ENCODE assay signal across 13 cellular contexts in genomic region chr1:111490220-111490619, GRCh38. TPM values are rescaled to one million over a fixed set of nuclear protein-coding genes. Genes with fewer than 3 reads are reported as not detected.
DNase-seq lines count a peak whose midpoint lies in the region; ATAC-seq and TF ChIP-seq lines count a peak whose summit lies in the region.
"Had no signal": no experiment of that assay in that cellular context is flagged by ENCODE, and none has a peak within 500 bp of the region (broad histone marks: within the 10 kb centered on the region; RNA-seq: fewer than 3 reads in every experiment).

No MANE protein-coding gene starts in this region.

- H3K4me3 ChIP-seq in BLaER1 treated with 17β-estradiol and CSF1 and Interleukin-3, amounts not matched to agents 10 nM and 100 nM, result no peak overlapping the region
- H3K4me3 ChIP-seq in ascending aorta (no peak overlapping the region), stomach (no peak overlapping the region), tibial artery (no peak overlapping the region)

- intact Hi-C loops in ascending aorta (cut with DNase I) (no loop called here), stomach (cut with DNase I; ENCODE audit: low total_unique reads) (no loop called here), tibial artery (cut with DNase I; ENCODE audit: low total_unique reads) (no loop called here)

- no peak for ATAC-seq in GM18868 (IDR thresholded peaks at IDR 0.05; ENCODE audit: unreplicated experiment)

- peaks cover 0 to 13% (median 0%) of the 10 kb centered on the region in 11 experiments; a peak in 2 of 22 replicates for H3K9me3 ChIP-seq in BLaER1 treated with 17β-estradiol and CSF1 and Interleukin-3, amounts not matched to agents 10 nM and 100 nM (replicated peaks in 1 of 11)
- H3K9me3 ChIP-seq in ascending aorta (no peaks in the 10 kb centered on the region), stomach (no peaks in the 10 kb centered on the region), tibial artery (no peaks in the 10 kb centered on the region)

- H4K20me1 ChIP-seq in BLaER1 treated with 17β-estradiol and CSF1 and Interleukin-3, amounts not matched to agents 10 nM and 100 nM, result no peaks in the 10 kb centered on the region

- TF ChIP-seq EP300 in stomach (IDR thresholded peaks at IDR 0.05), result no peak

- TF ChIP-seq CTCF in ascending aorta (IDR thresholded peaks at IDR 0.05) (no peak), stomach (IDR thresholded peaks at IDR 0.05) (no peak), tibial artery (IDR thresholded peaks at IDR 0.05) (no peak)

- H3K9ac ChIP-seq in BLaER1 treated with 17β-estradiol and CSF1 and Interleukin-3, amounts not matched to agents 10 nM and 100 nM, result peak overlapping the region in 2 of 11 experiments; percentile 15 to 34; a peak in 3 of 22 replicates

- H3K27me3 ChIP-seq in BLaER1 treated with 17β-estradiol and CSF1 and Interleukin-3, amounts not matched to agents 10 nM and 100 nM, result no peaks in the 10 kb centered on the region
- H3K27me3 ChIP-seq in ascending aorta (no peaks in the 10 kb centered on the region), layer of hippocampus (ENCODE audit: control insufficient read depth, insufficient read depth, low read length) (no peaks in the 10 kb centered on the region), stomach (no peaks in the 10 kb centered on the region), tibial artery (no peaks in the 10 kb centered on the region)

- whole genome bisulfite sequencing in stomach, 5 donors, result 83 to 94% (median 89%) methylated on average over 4 of the region's 4 CpGs

- TF ChIP-seq POLR2A in stomach (IDR thresholded peaks at IDR 0.05), result no peak

- peak overlapping the region in 5 of 11 experiments; percentile 56 to 76 (median 68); a peak in 9 of 22 replicates for H3K27ac ChIP-seq in BLaER1 treated with 17β-estradiol and CSF1 and Interleukin-3, amounts not matched to agents 10 nM and 100 nM
- H3K27ac ChIP-seq in ascending aorta, result peak overlapping the region; percentile 1 to 27
- peak overlapping the region; percentile 19 for H3K27ac ChIP-seq in layer of hippocampus (ENCODE audit: low read depth, low read length)
- H3K27ac ChIP-seq in stomach, result peak overlapping the region in 4 of 5 donors; percentile 39 to 67 (median 56)
- H3K27ac ChIP-seq in tibial artery, result no peak overlapping the region

- peaks cover 0 to 82% (median 26%) of the 10 kb centered on the region in 10 experiments; a peak in 12 of 20 replicates for H3K4me1 ChIP-seq in BLaER1 treated with 17β-estradiol and CSF1 and Interleukin-3, amounts not matched to agents 10 nM and 100 nM
- H3K4me1 ChIP-seq in ascending aorta (no peaks in the 10 kb centered on the region), stomach (no peaks in the 10 kb centered on the region), tibial artery (no peaks in the 10 kb centered on the region)

- DNase-seq in ascending aorta (ENCODE audit: low spot score in 2 of 2) (no peak), stomach (no peak), tibial artery (no peak), glomerular visceral epithelial cell (ENCODE audit: extremely low spot score) (no peak)
- DNase-seq: CD4-positive, alpha-beta memory T cell; DMS79; H9; NCI-H146; NCI-H226 had no signal

- H3K36me3 ChIP-seq in BLaER1 treated with 17β-estradiol and CSF1 and Interleukin-3, amounts not matched to agents 10 nM and 100 nM, result no peaks in the 10 kb centered on the region
- H3K36me3 ChIP-seq in ascending aorta (no peaks in the 10 kb centered on the region), stomach (no peaks in the 10 kb centered on the region), tibial artery (no peaks in the 10 kb centered on the region)

- peak overlapping the region in 6 of 11 experiments; percentile 2 to 89 (median 78); a peak in 10 of 22 replicates for H3K4me2 ChIP-seq in BLaER1 treated with 17β-estradiol and CSF1 and Interleukin-3, amounts not matched to agents 10 nM and 100 nM

RNA-seq across cellular contexts. Expression of gene ADORA3, which starts 13.2 kb away (rescaled TPM):
- 3.6 TPM for total RNA-seq in ascending aorta
- 10 to 100 TPM in 1 of 5 donors, 1 to 10 TPM in 2, under 1 TPM in 2; 0.29 to 44.3 (median 3.7) TPM for total RNA-seq in stomach
- 1 to 10 TPM; 1.2 to 5.9 (median 4.7) TPM for polyA plus RNA-seq in stomach
- total RNA-seq: H9, HT1080 had no signal

RNA-seq across cellular contexts. Expression of gene TMIGD3, which starts 13.2 kb away (rescaled TPM):
- 2.4 TPM for total RNA-seq in ascending aorta
- 1 to 10 TPM in 1 of 5 donors, not detected in 4; 7.6 TPM for total RNA-seq in stomach
- polyA plus RNA-seq in stomach, result 1 to 10 TPM; 1.2 to 6.5 (median 2.7) TPM
- total RNA-seq: CD4-positive, alpha-beta memory T cell; H9; HT1080 had no signal
- polyA plus RNA-seq: CD4-positive, alpha-beta memory T cell had no signal

RNA-seq across cellular contexts. Expression of gene C1orf162, which starts 16.4 kb away (rescaled TPM):
- total RNA-seq in ascending aorta (18.9 TPM), stomach (10 to 100 TPM in 2 of 5 donors, 1 to 10 TPM in 3; 2.2 to 19.0 (median 3.2) TPM)
- polyA plus RNA-seq in stomach, result 10 to 100 TPM; 12.3 to 18.3 (median 17.1) TPM
- total RNA-seq: H9 had no signal

RNA-seq across cellular contexts. Expression of gene ATP5PB, which starts 41.0 kb away (rescaled TPM):
- total RNA-seq in ascending aorta, result 24.7 TPM
- 100 to 1,000 TPM in 3 of 5 donors, 10 to 100 TPM in 2; 21.6 to 362 (median 190) TPM for total RNA-seq in stomach
- polyA plus RNA-seq in stomach, result 100 to 1,000 TPM; 207 to 373 (median 332) TPM

RNA-seq across cellular contexts. Expression of gene WDR77, which starts 41.2 kb away (rescaled TPM):
- 31.2 TPM for total RNA-seq in ascending aorta
- 10 to 100 TPM in 4 of 5 donors, 1 to 10 TPM in 1; 5.8 to 31.2 (median 13.8) TPM for total RNA-seq in stomach
- 10 to 100 TPM; 18.5 to 25.3 (median 25.1) TPM for polyA plus RNA-seq in stomach

Comparison
In these comparisons a context has a peak if more than half of its experiments do, and no peak if none do; other contexts are left out.
1. H3K27ac ChIP-seq: peak in ascending aorta (2 of 2), layer of hippocampus (single experiment) and stomach (4 of 5); none in tibial artery (0 of 2).